In the genomic region with DNA sequence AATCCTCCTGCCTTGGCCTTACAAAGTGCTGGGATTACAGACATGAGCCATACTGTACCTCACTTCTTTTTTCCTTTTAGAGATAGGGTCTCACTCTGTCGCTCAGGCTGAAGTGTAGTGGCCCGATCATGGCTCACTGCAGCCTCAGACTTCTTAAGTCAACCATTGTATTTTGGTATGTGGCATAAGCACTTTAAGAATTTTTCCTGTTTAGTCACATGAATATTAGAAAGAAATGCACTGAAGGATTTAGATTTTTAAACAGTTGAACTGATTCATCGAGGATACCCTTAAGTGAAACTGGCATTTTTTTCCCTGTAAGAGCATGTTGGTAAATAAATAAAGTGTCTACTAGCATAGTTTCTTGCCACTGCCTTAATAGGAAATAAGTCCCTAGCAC, we compare ENCODE assay signal across 28 cellular contexts.
"Had no signal": no experiment of that assay in that cellular context is flagged by ENCODE, and none has a peak within 500 bp of the region (broad histone marks: within the 10 kb centered on the region; RNA-seq: fewer than 3 reads in every experiment).

No MANE protein-coding gene starts in this region.

- ATAC-seq: foreskin keratinocyte; heart right ventricle; pancreas; stimulated activated naive B cell treated with anti-CD40 and anti-IgM and Interleukin-4, amounts not matched to agents 10 μg/mL and 1 μg/mL and 100 μg/mL, for 72 hours had no signal

- H3K9me3 ChIP-seq: esophagus muscularis mucosa, heart right ventricle, left ventricle myocardium inferior, pancreas, prostate gland, right atrium auricular region, stomach, thyroid gland, upper lobe of left lung had no signal

- FAIRE-seq: astrocyte, pancreas had no signal

- H3K4me1 ChIP-seq: esophagus muscularis mucosa, foreskin keratinocyte, heart right ventricle, left ventricle myocardium inferior, pancreas, prostate gland, right atrium auricular region, stomach, thyroid gland, upper lobe of left lung had no signal

- H3K27me3 ChIP-seq: esophagus muscularis mucosa, foreskin keratinocyte, heart right ventricle, pancreas, right atrium auricular region, stomach, thyroid gland, upper lobe of left lung had no signal

- H3K36me3 ChIP-seq: esophagus muscularis mucosa, heart right ventricle, left ventricle myocardium inferior, pancreas, prostate gland, right atrium auricular region, stomach, thyroid gland, upper lobe of left lung, WERI-Rb-1 had no signal

- DNase-seq: activated CD4-positive, alpha-beta memory T cell treated with anti-CD3 and anti-CD28 coated beads for 36 hours; activated CD4-positive, alpha-beta T cell treated with anti-CD3 and anti-CD28 coated beads, Interleukin-2, amount 10 ng/mL, durations not matched to agents 24 days and 14 days; activated CD4-positive, CD25-positive, alpha-beta regulatory T cell treated with anti-CD3 and anti-CD28 coated beads, Interleukin-2, amount 50 U/mL, for 72 hours; activated CD8-positive, alpha-beta memory T cell treated with anti-CD3 and anti-CD28 coated beads, Interleukin-2, amount 50 U/mL, for 48 hours; activated gamma-delta T cell; activated naive CD4-positive, alpha-beta T cell treated with anti-CD3 and anti-CD28 coated beads, Interleukin-2, amount 10 ng/mL, durations not matched to agents 7 days and 5 days; activated naive CD8-positive, alpha-beta T cell treated with anti-CD3 and anti-CD28 coated beads, Interleukin-2, amount 10 ng/mL, durations not matched to agents 7 days and 5 days; activated T-cell treated with anti-CD3 and anti-CD28 coated beads, Interleukin-2, amount 50 U/mL, for 24 hours; amniotic stem cell; central memory CD4-positive, alpha-beta T cell; endodermal cell; foreskin keratinocyte; heart right ventricle; left ventricle myocardium inferior; naive B cell; pancreas; stimulated activated CD4-positive, alpha-beta T cell treated with anti-CD3 and anti-CD28 coated beads, Interleukin-15, amount 100 ng/mL, for 24 hours; stimulated activated CD4-positive, alpha-beta T cell treated with anti-CD3 and anti-CD28 coated beads, Interleukin-2, amount 100 ng/mL, for 24 hours; stimulated activated naive B cell treated with anti-CD40 and anti-IgM and Interleukin-4, amounts not matched to agents 10 μg/mL and 1 μg/mL and 100 μg/mL, for 72 hours; stomach; T1000; thyroid gland; upper lobe of left lung; WERI-Rb-1 had no signal

- H3K27ac ChIP-seq: esophagus muscularis mucosa, foreskin keratinocyte, heart right ventricle, left ventricle myocardium inferior, pancreas, prostate gland, right atrium auricular region, stomach, thyroid gland, upper lobe of left lung, WERI-Rb-1 had no signal

- H3K4me3 ChIP-seq: esophagus muscularis mucosa, heart right ventricle, left ventricle myocardium inferior, pancreas, prostate gland, right atrium auricular region, stomach, thyroid gland, upper lobe of left lung had no signal
